Comparison of ENCODE assay signal across 1 cellular context in the genomic region with DNA sequence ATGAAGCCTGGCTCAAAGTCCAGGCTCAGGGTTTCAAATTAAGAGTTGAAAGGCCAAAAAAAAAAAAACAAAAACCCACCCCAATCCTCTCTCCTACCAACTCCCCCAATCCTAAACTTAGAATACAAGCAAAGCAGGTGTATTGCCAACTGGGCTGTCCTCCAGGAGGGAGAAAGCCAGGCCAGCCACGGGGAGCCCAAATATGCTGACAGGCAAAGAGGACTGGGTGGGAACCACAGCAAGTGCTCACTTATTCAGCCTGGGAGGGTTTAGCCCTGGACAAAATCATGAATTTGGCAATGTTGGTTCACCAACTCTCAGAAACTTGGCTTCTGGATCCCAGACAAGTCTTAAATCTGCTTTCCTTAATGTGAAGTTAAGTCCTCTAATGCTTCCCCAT.
A peak's percentile ranks its signal among the peaks of the same experiment; 100 is the strongest.
TF ChIP-seq lines count a peak whose summit lies in the region.

No MANE protein-coding gene starts in this region.

TF ChIP-seq in K562, 482 proteins besides CTCF, POLR2A, EP300 and RAD21 (continued from another document):
- TF ChIP-seq C11orf30 (IDR thresholded peaks at IDR 0.05; ENCODE audit: low read depth) = 0 out of 2 replicates have a peak, but pooled peaks have one; percentile 6
